In the genomic region with DNA sequence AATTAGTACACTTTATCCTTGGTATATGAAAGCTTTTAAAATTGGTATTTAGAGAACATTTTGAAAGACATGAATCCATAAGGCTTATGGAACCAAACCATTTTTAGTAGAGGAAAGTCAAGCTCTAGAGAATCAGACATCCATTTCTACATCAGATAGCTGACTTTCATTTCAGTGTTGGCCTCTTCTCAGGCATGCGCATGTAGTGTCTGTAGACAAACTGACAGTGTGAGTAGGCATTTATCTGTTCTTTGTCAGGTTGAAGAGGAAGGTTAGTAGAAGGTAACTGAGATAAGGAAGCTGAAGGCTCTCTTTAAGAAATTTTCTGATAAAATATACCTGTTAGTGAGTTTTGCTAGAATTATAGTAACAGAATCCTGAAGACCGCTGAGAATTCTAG, we compare ENCODE assay signal across 30 cellular contexts.
"Had no signal": no experiment of that assay in that cellular context is flagged by ENCODE, and none has a peak within 500 bp of the region (broad histone marks: within the 10 kb centered on the region; RNA-seq: fewer than 3 reads in every experiment).

No MANE protein-coding gene starts in this region.

- H3K27ac ChIP-seq: neural progenitor cell, ovary, parathyroid adenoma, psoas muscle, right lobe of liver, sigmoid colon, suprapubic skin, testis, tibial artery, transverse colon, upper lobe of right lung, vagina had no signal

- H3K4me3 ChIP-seq: neural progenitor cell, ovary, psoas muscle, right lobe of liver, sigmoid colon, suprapubic skin, testis, tibial artery, transverse colon, upper lobe of right lung, vagina had no signal

- H3K27me3 ChIP-seq: neural progenitor cell, right lobe of liver, sigmoid colon, suprapubic skin, testis, tibial artery, transverse colon, upper lobe of right lung, vagina had no signal

- H3K27me3 Mint-ChIP-seq: progenitor cell of endocrine pancreas; stimulated activated memory B cell treated with anti-CD40 and anti-IgM and Interleukin-4, amounts not matched to agents 10 μg/mL and 1 μg/mL and 100 μg/mL, for 72 hours; stimulated activated naive CD8-positive, alpha-beta T cell treated with anti-CD3 and anti-CD28 coated beads, Interleukin-15, amount 100 ng/mL, for 72 hours; type B pancreatic cell had no signal

- H3K4me1 Mint-ChIP-seq: naive thymus-derived CD4-positive, alpha-beta T cell; natural killer cell; stimulated activated naive CD8-positive, alpha-beta T cell treated with anti-CD3 and anti-CD28 coated beads, Interleukin-15, amount 100 ng/mL, for 72 hours had no signal

- H3K36me3 ChIP-seq: neural progenitor cell, ovary, right lobe of liver, sigmoid colon, suprapubic skin, tibial artery, transverse colon, upper lobe of right lung, vagina had no signal

- H3K4me3 Mint-ChIP-seq: naive thymus-derived CD4-positive, alpha-beta T cell; natural killer cell; nephron; neural progenitor cell; stimulated activated memory B cell treated with anti-CD40 and anti-IgM and Interleukin-4, amounts not matched to agents 10 μg/mL and 1 μg/mL and 100 μg/mL, for 72 hours; stimulated activated naive CD8-positive, alpha-beta T cell treated with anti-CD3 and anti-CD28 coated beads, Interleukin-15, amount 100 ng/mL, for 72 hours; type B pancreatic cell had no signal

- DNase-seq: naive thymus-derived CD4-positive, alpha-beta T cell; natural killer cell; occipital lobe; ovary; posterior cingulate gyrus; psoas muscle; right cardiac atrium; right lobe of liver; sigmoid colon; small intestine; stimulated activated CD4-positive, alpha-beta T cell treated with anti-CD3 and anti-CD28 coated beads, Interleukin-15, amount 100 ng/mL, for 24 hours; stimulated activated CD4-positive, alpha-beta T cell treated with anti-CD3 and anti-CD28 coated beads, Interleukin-2, amount 100 ng/mL, for 24 hours; stimulated activated CD4-positive, alpha-beta T cell treated with anti-CD3 and anti-CD28 coated beads, Interleukin-2, amount 100 ng/mL, for 48 hours; stimulated activated CD4-positive, alpha-beta T cell treated with anti-CD3 and anti-CD28 coated beads, Interleukin-4, amount 100 ng/mL, for 24 hours; stimulated activated naive CD4-positive, alpha-beta T cell; stimulated activated naive CD8-positive, alpha-beta T cell treated with anti-CD3 and anti-CD28 coated beads, Interleukin-15, amount 100 ng/mL, for 72 hours; stimulated activated naive CD8-positive, alpha-beta T cell treated with anti-CD3 and anti-CD28 coated beads, Interleukin-15, Interleukin-2, amounts not matched to agents 100 U/mL and 50 U/mL, for 24 hours; substantia nigra; testis; tibial artery; transverse colon; upper lobe of right lung had no signal

- H3K9me3 Mint-ChIP-seq: naive thymus-derived CD4-positive, alpha-beta T cell; natural killer cell; nephron; neural progenitor cell; stimulated activated memory B cell treated with anti-CD40 and anti-IgM and Interleukin-4, amounts not matched to agents 10 μg/mL and 1 μg/mL and 100 μg/mL, for 72 hours; stimulated activated naive CD8-positive, alpha-beta T cell treated with anti-CD3 and anti-CD28 coated beads, Interleukin-15, amount 100 ng/mL, for 72 hours; type B pancreatic cell had no signal

- H3K36me3 Mint-ChIP-seq: natural killer cell, neural progenitor cell, type B pancreatic cell had no signal

- H3K9me3 ChIP-seq: ovary, psoas muscle, right lobe of liver, sigmoid colon, suprapubic skin, testis, tibial artery, transverse colon, upper lobe of right lung, vagina had no signal

- H3K27ac Mint-ChIP-seq: natural killer cell; nephron; neural progenitor cell; progenitor cell of endocrine pancreas; stimulated activated memory B cell treated with anti-CD40 and anti-IgM and Interleukin-4, amounts not matched to agents 10 μg/mL and 1 μg/mL and 100 μg/mL, for 72 hours; stimulated activated naive CD8-positive, alpha-beta T cell treated with anti-CD3 and anti-CD28 coated beads, Interleukin-15, amount 100 ng/mL, for 72 hours; type B pancreatic cell had no signal

- H3K4me1 ChIP-seq: parathyroid adenoma, psoas muscle, right lobe of liver, sigmoid colon, suprapubic skin, testis, transverse colon, upper lobe of right lung, vagina had no signal

- ATAC-seq: naive thymus-derived CD4-positive, alpha-beta T cell; natural killer cell; psoas muscle; right cardiac atrium; right lobe of liver; stimulated activated memory B cell treated with anti-CD40 and anti-IgM and Interleukin-4, amounts not matched to agents 10 μg/mL and 1 μg/mL and 100 μg/mL, for 72 hours; stimulated activated naive CD8-positive, alpha-beta T cell treated with anti-CD3 and anti-CD28 coated beads, Interleukin-15, amount 100 ng/mL, for 72 hours; stimulated activated naive CD8-positive, alpha-beta T cell treated with anti-CD3 and anti-CD28 coated beads, Interleukin-15, Interleukin-2, amounts not matched to agents 100 U/mL and 50 U/mL, for 24 hours; upper lobe of right lung had no signal
